11 cellular contexts compared by ENCODE assay signal in the genomic region with DNA sequence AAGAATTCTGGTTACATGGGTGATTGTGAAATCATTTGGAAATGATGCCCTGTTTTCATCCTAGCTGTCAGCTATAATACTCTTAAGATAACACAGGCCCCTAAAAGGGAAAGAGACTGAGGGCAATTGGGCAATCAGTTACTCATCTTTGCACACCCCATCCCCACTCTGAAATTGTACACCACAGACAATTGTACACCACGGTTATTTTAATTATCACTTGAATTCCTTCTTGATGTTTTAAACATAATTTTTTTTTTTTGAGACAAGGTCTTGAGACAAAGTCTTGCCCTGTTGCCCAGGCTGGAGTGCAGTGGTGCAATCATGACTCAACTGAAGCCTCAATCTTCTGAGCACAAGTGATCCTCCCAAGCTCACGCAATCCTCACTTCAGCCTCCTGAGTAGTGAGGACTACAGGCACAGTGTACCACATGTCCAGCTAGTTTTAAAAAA.
A peak's percentile ranks its signal among the peaks of the same experiment; 100 is the strongest.
DNase-seq lines count a peak whose midpoint lies in the region; ATAC-seq and TF ChIP-seq lines count a peak whose summit lies in the region.
"Had no signal": no experiment of that assay in that cellular context is flagged by ENCODE, and none has a peak within 500 bp of the region (broad histone marks: within the 10 kb centered on the region; RNA-seq: fewer than 3 reads in every experiment).

No MANE protein-coding gene starts in this region.

- peaks cover 0 to 3% of the 10 kb centered on the region in 2 donors for H3K4me1 ChIP-seq in breast epithelium
- H3K4me1 ChIP-seq in uterus: no peaks in the 10 kb centered on the region
- H3K4me1 ChIP-seq: A549 had no signal

- H3K36me3 ChIP-seq in breast epithelium: no peaks in the 10 kb centered on the region
- H3K36me3 ChIP-seq in uterus: no peaks in the 10 kb centered on the region

- H3K9me3 ChIP-seq in breast epithelium: no peaks in the 10 kb centered on the region
- no peaks in the 10 kb centered on the region for H3K9me3 ChIP-seq in uterus
- H3K9me3 ChIP-seq: A549 had no signal

- H3K27ac ChIP-seq in breast epithelium (peak overlapping the region; percentile 56 to 75), uterus (peak overlapping the region; percentile 30 to 77)
- H3K27ac ChIP-seq: A549 had no signal

- TF ChIP-seq CTCF in breast epithelium (IDR thresholded peaks at IDR 0.05): no peak
- TF ChIP-seq CTCF in uterus (IDR thresholded peaks at IDR 0.05): no peak

- peak; percentile 21 for DNase-seq in SIG-M5 treated with dmso at 0.1 percent for 504 hours (lab: John Stamatoyannopoulos, UW; ENCODE audit: unreplicated experiment)
- DNase-seq in SIG-M5 (lab: John Stamatoyannopoulos, UW): no peak
- DNase-seq in breast epithelium (ENCODE audit: low spot score in 2 of 2): peak in 1 of 2 donors; percentile 35
- DNase-seq in kidney tubule cell (ENCODE audit: low spot score): peak; percentile 18
- peak; percentile 58 to 81 for DNase-seq in uterus
- no peak for DNase-seq in NCI-H524 (lab: John Stamatoyannopoulos, UW)
- no peak for DNase-seq in stimulated activated naive CD4-positive, alpha-beta T cell treated with Interleukin-2 at 50 U/mL for 16 hours (lab: John Stamatoyannopoulos, UW)
- DNase-seq: islet precursor cell, KBM-7 had no signal

- TF ChIP-seq POLR2A in breast epithelium (IDR thresholded peaks at IDR 0.05) (no peak), uterus (IDR thresholded peaks at IDR 0.05) (no peak)

- intact Hi-C loops in breast epithelium (cut with DNase I; ENCODE audit: low total_unique reads) (no loop called here), uterus (cut with DNase I; ENCODE audit: low total_unique reads) (no loop called here)

- H3K4me3 ChIP-seq in breast epithelium (no peak overlapping the region), uterus (no peak overlapping the region)
- H3K4me3 ChIP-seq: A549 had no signal

- H3K27me3 ChIP-seq in breast epithelium (no peaks in the 10 kb centered on the region), uterus (no peaks in the 10 kb centered on the region)

- no peak for ATAC-seq in GM21447 (IDR thresholded peaks at IDR 0.05; ENCODE audit: unreplicated experiment)
- ATAC-seq: A549 had no signal

Comparison
In these comparisons a context has a peak if more than half of its experiments do, and no peak if none do; other contexts are left out.
1. DNase-seq: peak in SIG-M5 treated with dmso at 0.1 percent for 504 hours (single experiment), kidney tubule cell (single experiment) and uterus (2 of 2); none in SIG-M5 (single experiment), NCI-H524 (0 of 2) and stimulated activated naive CD4-positive, alpha-beta T cell treated with Interleukin-2 at 50 U/mL for 16 hours (single experiment).